8 cellular contexts compared by ENCODE assay signal in the genomic region with DNA sequence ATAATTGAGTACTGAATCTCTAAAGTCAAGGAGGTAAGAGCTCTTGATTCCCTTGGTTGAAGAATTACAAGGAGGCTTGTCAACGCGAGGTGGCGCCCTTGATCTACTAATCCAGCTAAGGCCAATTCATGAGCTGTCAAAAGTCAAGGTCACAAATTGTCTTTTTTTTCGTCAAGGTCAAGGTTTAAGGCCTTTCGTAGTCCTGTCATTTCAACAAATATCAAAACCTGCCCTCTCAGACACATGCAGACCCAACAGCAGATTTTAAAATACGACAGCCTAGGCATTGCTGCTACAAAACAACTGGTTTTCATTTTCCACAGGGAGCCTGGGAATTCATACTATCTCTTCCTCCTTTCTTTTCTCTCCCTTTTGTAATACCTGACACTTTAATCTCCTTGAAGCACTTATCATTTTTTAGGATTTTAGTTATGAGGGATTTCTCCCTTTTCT. TPM values are rescaled to one million over a fixed set of nuclear protein-coding genes. Genes with fewer than 3 reads are reported as not detected.
DNase-seq lines count a peak whose midpoint lies in the region; ATAC-seq and TF ChIP-seq lines count a peak whose summit lies in the region.

No MANE protein-coding gene starts in this region.

- no peak for TF ChIP-seq POLR2A in thyroid gland (IDR thresholded peaks at IDR 0.05)

- peaks cover 42% of the 10 kb centered on the region for H3K4me1 ChIP-seq in osteoblast (ENCODE audit: insufficient read depth, low read length)
- H3K4me1 ChIP-seq in thyroid gland = peaks cover 11 to 39% of the 10 kb centered on the region in 2 donors

- H3K27ac ChIP-seq in osteoblast (ENCODE audit: low read depth, low read length) (no peak overlapping the region), thyroid gland (no peak overlapping the region)

- H2AFZ ChIP-seq in osteoblast (ENCODE audit: low read length) = no peak overlapping the region

- WGBS in thyroid gland, 2 donors = 1 to 8% methylated on average over 6 of the region's 6 CpGs

- DNase-seq in COLO668 (lab: John Stamatoyannopoulos, UW; ENCODE audit: unreplicated experiment) = peak; percentile 91
- peak; percentile 74 for DNase-seq in Jurkat, Clone E6-1 (ENCODE audit: low read depth, low spot score)
- peak; percentile 73 for DNase-seq in RPMI8226
- DNase-seq in activated T-helper 1 cell treated with anti-CD3 and anti-CD28 coated beads, Interleukin-2, amount 50 U/mL, for 16 hours (ENCODE audit: low read depth in 1 of 2, low spot score in 1 of 2) = peak; percentile 65 to 78
- peak; percentile 84 for DNase-seq in fibroblast of pulmonary artery (ENCODE audit: low read depth)
- no peak for DNase-seq in osteoblast (ENCODE audit: insufficient read length, low spot score, missing footprints)
- DNase-seq in thyroid gland = peak; percentile 87 to 91

- H3K4me3 ChIP-seq in Jurkat, Clone E6-1 (ENCODE audit: low read length) = no peak overlapping the region
- H3K4me3 ChIP-seq in fibroblast of pulmonary artery (replicated peaks; ENCODE audit: low read depth, low read length) = no peak overlapping the region
- H3K4me3 ChIP-seq in osteoblast (ENCODE audit: insufficient read depth, low read length) = peak overlapping the region; percentile 80
- no peak overlapping the region for H3K4me3 ChIP-seq in thyroid gland (replicated peaks in 1 of 3)

- intact Hi-C loops in thyroid gland (cut with DNase I) = loop anchor here (5.0 to 10.0 kb wide), 2 partner anchors 826 to 898 kb away; no protein-coding TSS in a partner anchor

- H3K27me3 ChIP-seq in osteoblast (ENCODE audit: insufficient read depth, low read length) = peaks cover 14% of the 10 kb centered on the region
- H3K27me3 ChIP-seq in thyroid gland = peaks cover 75% of the 10 kb centered on the region

- ATAC-seq in HG02840 (IDR thresholded peaks at IDR 0.05; ENCODE audit: low FRiP score, unreplicated experiment) = no peak

- TF ChIP-seq CTCF in fibroblast of pulmonary artery (IDR thresholded peaks at IDR 0.05; ENCODE audit: low read length, missing control alignments) = peak; percentile 81
- peak; percentile 81 for TF ChIP-seq CTCF in osteoblast (IDR thresholded peaks at IDR 0.05; ENCODE audit: extremely low read depth, low read depth, low read length)
- TF ChIP-seq CTCF in thyroid gland (IDR thresholded peaks at IDR 0.05) = peak in 5 of 6 experiments; percentile 57 to 81 (median 73)

- H3K9me3 ChIP-seq in osteoblast (ENCODE audit: low read depth, low read length) = no peaks in the 10 kb centered on the region
- H3K9me3 ChIP-seq in thyroid gland = no peaks in the 10 kb centered on the region

- H4K20me1 ChIP-seq in osteoblast (ENCODE audit: insufficient read depth, low read length) = peaks cover 13% of the 10 kb centered on the region

- H3K36me3 ChIP-seq in osteoblast (ENCODE audit: insufficient read depth, low read length) (no peaks in the 10 kb centered on the region), thyroid gland (no peaks in the 10 kb centered on the region)

- H3K79me2 ChIP-seq in osteoblast (ENCODE audit: insufficient read depth, low read length) = peaks cover 84% of the 10 kb centered on the region

- H3K4me2 ChIP-seq in osteoblast (ENCODE audit: insufficient read depth, low read length) = peak overlapping the region; percentile 96

RNA-seq across cellular contexts. Expression of gene HOXA13, which starts 3.6 kb away (rescaled TPM):
- 2.4 TPM for polyA plus RNA-seq in Jurkat, Clone E6-1 (2012; ENCODE audit: insufficient read depth, insufficient read length)
- 6.2 and 8.0 TPM in 2 replicates for total RNA-seq in osteoblast
- not detected for total RNA-seq in thyroid gland

RNA-seq across cellular contexts. Expression of gene HOXA11, which starts 11.3 kb away (rescaled TPM):
- polyA plus RNA-seq in Jurkat, Clone E6-1 (2012; ENCODE audit: insufficient read depth, insufficient read length) = 4.0 TPM
- 14.4 and 15.2 TPM in 2 replicates for total RNA-seq in osteoblast
- not detected for total RNA-seq in thyroid gland

RNA-seq across cellular contexts. Expression of gene HOXA10, which starts 22.2 kb away (rescaled TPM):
- 19.6 TPM for polyA plus RNA-seq in Jurkat, Clone E6-1 (2012; ENCODE audit: insufficient read depth, insufficient read length)
- total RNA-seq in osteoblast = 32.1 and 43.1 TPM in 2 replicates
- 1 to 10 TPM in 1 of 4 donors, not detected in 3; 4.0 TPM for total RNA-seq in thyroid gland

RNA-seq across cellular contexts. Expression of gene HOXA9, which starts 31.0 kb away (rescaled TPM):
- 0.87 TPM for polyA plus RNA-seq in Jurkat, Clone E6-1 (2012; ENCODE audit: insufficient read depth, insufficient read length)
- total RNA-seq in osteoblast (15.3 and 19.5 TPM in 2 replicates), thyroid gland (1 to 10 TPM in 1 of 4 donors, under 1 TPM in 2, not detected in 1; 0.63 to 1.9 (median 0.67) TPM)

RNA-seq across cellular contexts. Expression of gene HOXA7, which starts 39.8 kb away (rescaled TPM):
- 15.5 TPM for polyA plus RNA-seq in Jurkat, Clone E6-1 (2012; ENCODE audit: insufficient read depth, insufficient read length)
- total RNA-seq in osteoblast (3.6 and 4.4 TPM in 2 replicates), thyroid gland (1 to 10 TPM in 1 of 4 donors, under 1 TPM in 3; 0.34 to 2.1 (median 0.74) TPM)

Comparison
In these comparisons a context has a peak if more than half of its experiments do, and no peak if none do; other contexts are left out.
1. RNA of gene HOXA11, which starts 11.3 kb away (total RNA-seq): 14.4 to 15.2 TPM in osteoblast; not detected in thyroid gland; every median in the first group is over 10 times any median in the second.
2. Peak in every context shown above with its lines, with median percentiles within 50 percentile points of each other: CTCF ChIP-seq.